In genomic region chr19:33377586-33378475, GRCh38 we compare ENCODE assay signal across 14 cellular contexts. TPM values are rescaled to one million over a fixed set of nuclear protein-coding genes. Genes with fewer than 3 reads are reported as not detected.
DNase-seq lines count a peak whose midpoint lies in the region; ATAC-seq and TF ChIP-seq lines count a peak whose summit lies in the region.
"Had no signal": no experiment of that assay in that cellular context is flagged by ENCODE, and none has a peak within 500 bp of the region (broad histone marks: within the 10 kb centered on the region; RNA-seq: fewer than 3 reads in every experiment).

No MANE protein-coding gene starts in this region.

- H3K4me3 ChIP-seq in PC-3 (ENCODE audit: low read length) (no peak overlapping the region), fibroblast of mammary gland (ENCODE audit: control insufficient read depth, low read depth, low read length) (no peak overlapping the region)
- H3K4me3 ChIP-seq: gastroesophageal sphincter had no signal

- H3K9me3 Mint-ChIP-seq in CD14-positive monocyte = no peaks in the 10 kb centered on the region

- peaks cover 7% of the 10 kb centered on the region for H3K36me3 ChIP-seq in PC-3 (ENCODE audit: low read depth, low read length)

- H3K27ac Mint-ChIP-seq in CD14-positive monocyte = peak overlapping the region in 4 of 7 donors; percentile 15 to 42 (median 38)
- H3K27ac Mint-ChIP-seq: activated naive CD8-positive, alpha-beta T cell had no signal

- no peak for ATAC-seq in PC-3
- ATAC-seq: gastroesophageal sphincter had no signal

- H3F3A ChIP-seq in PC-3 (ENCODE audit: low read length, unreplicated experiment) = no peaks in the 10 kb centered on the region

- H3K4me1 Mint-ChIP-seq in CD14-positive monocyte = peaks cover 71% of the 10 kb centered on the region

- H3K9ac ChIP-seq in PC-3 (ENCODE audit: low read length) = no peak overlapping the region

- DNase-seq in CD14-positive monocyte (ENCODE audit: low spot score) (no peak), PC-3 (no peak), fibroblast of mammary gland (ENCODE audit: low read depth) (peak; percentile 23), pulmonary artery endothelial cell (ENCODE audit: low read depth, low spot score) (peak; percentile 29), NCI-H2081 (lab: John Stamatoyannopoulos, UW) (no peak), SHP77 treated with DMSO at 0.1 percent for 48 hours (lab: John Stamatoyannopoulos, UW) (no peak), HCEC 1CT (no peak)
- no peak for DNase-seq in activated effector memory CD4-positive, alpha-beta T cell treated with anti-CD3 and anti-CD28 coated beads, Interleukin-2, amount 50 U/mL, for 16 hours
- DNase-seq: activated CD4-positive, alpha-beta T cell treated with anti-CD3 and anti-CD28 coated beads, Interleukin-2, amount 50 U/mL, for 1 hour; nucleus accumbens; T-helper 1 cell had no signal

- no peak overlapping the region for H3K4me3 Mint-ChIP-seq in CD14-positive monocyte

- H4K20me1 ChIP-seq in PC-3 (ENCODE audit: low read length) = peaks cover 62% of the 10 kb centered on the region

- intact Hi-C loops in CD14-positive monocyte (cut with micrococcal nuclease) (loop anchor here in 1 of 2 donors (2.0 to 10.0 kb wide), 2 partner anchors 75 to 683 kb away; partner anchors contain the start of genes CEBPA and NUDT19), PC-3 (cut with micrococcal nuclease) (loop anchor here (5.0 kb wide), 1 partner anchor 76 kb away; the partner anchor contains the start of gene CEBPA)

- H3K27me3 ChIP-seq in PC-3 (ENCODE audit: low read length) = no peaks in the 10 kb centered on the region
- H3K27me3 ChIP-seq: gastroesophageal sphincter had no signal

- no peaks in the 10 kb centered on the region for H3K9me3 ChIP-seq in PC-3 (ENCODE audit: low read length)
- H3K9me3 ChIP-seq: gastroesophageal sphincter had no signal

- CTCF ChIA-PET in PC-3 (lab: Charles Lee) = interaction anchor here (0.5 kb wide), 1 partner anchor 65 kb away, joined by 3 read pairs; no protein-coding TSS in a partner anchor

- peaks cover 0 to 1% (median 0%) of the 10 kb centered on the region in 3 donors for H3K27me3 Mint-ChIP-seq in CD14-positive monocyte (ENCODE audit: low read depth in 3 of 3)
- H3K27me3 Mint-ChIP-seq: activated naive CD8-positive, alpha-beta T cell had no signal

- peak overlapping the region; percentile 93; the same call in 1 of the 2 replicates for H3K4me2 ChIP-seq in PC-3 (ENCODE audit: low read length)

- H3K4me1 ChIP-seq in PC-3 (ENCODE audit: insufficient read depth, low read length) = peaks cover 30% of the 10 kb centered on the region

- 0 out of 2 replicates have a peak overlapping the region, but pooled peaks have one; percentile 77 for H3K27ac ChIP-seq in PC-3 (ENCODE audit: low read length)
- H3K27ac ChIP-seq: C4-2B had no signal

- no peaks in the 10 kb centered on the region for H3K9me2 ChIP-seq in PC-3 (replicated peaks; ENCODE audit: low read length)

- peaks cover 39 to 42% of the 10 kb centered on the region in 2 donors for H3K36me3 Mint-ChIP-seq in CD14-positive monocyte

- H2AFZ ChIP-seq in PC-3 (ENCODE audit: low read length) = no peak overlapping the region

- peaks cover 83% of the 10 kb centered on the region for H3K79me2 ChIP-seq in PC-3 (ENCODE audit: low read length)

- no TSS peak for BruUV-seq in PC-3 (replicated peaks; lab: Mats Ljungman, UMichigan)

- TF ChIP-seq CTCF in CD14-positive monocyte (IDR thresholded peaks at IDR 0.05) (no peak), PC-3 (conservative IDR thresholded peaks at IDR 0.05; ENCODE audit: low read depth, low read length) (no peak), fibroblast of mammary gland (conservative IDR thresholded peaks at IDR 0.05; ENCODE audit: control insufficient read depth, insufficient read depth, low read depth, low read length) (no peak)

- POLR2A ChIA-PET in PC-3 (lab: Charles Lee; ENCODE audit: unreplicated experiment) = no interaction called here

RNA-seq across cellular contexts. Expression of gene CEBPG, which starts 4.3 kb away (rescaled TPM):
- polyA plus RNA-seq in CD14-positive monocyte = 10 to 100 TPM; 16.8 to 17.8 TPM
- total RNA-seq in PC-3 (2014; rRNA removed) (19.5 and 24.6 TPM in 2 replicates), pulmonary artery endothelial cell (31.3 and 37.5 TPM in 2 replicates)

Comparison
In these comparisons a context has a peak if more than half of its experiments do, and no peak if none do; other contexts are left out.
1. DNase-seq: peak in fibroblast of mammary gland (single experiment) and pulmonary artery endothelial cell (single experiment); none in CD14-positive monocyte (single experiment), PC-3 (single experiment), NCI-H2081 (0 of 2), SHP77 treated with DMSO at 0.1 percent for 48 hours (single experiment), HCEC 1CT (single experiment) and activated effector memory CD4-positive, alpha-beta T cell treated with anti-CD3 and anti-CD28 coated beads, Interleukin-2, amount 50 U/mL, for 16 hours (single experiment).